ENCODE assay signal across 1 cellular context in the genomic region with DNA sequence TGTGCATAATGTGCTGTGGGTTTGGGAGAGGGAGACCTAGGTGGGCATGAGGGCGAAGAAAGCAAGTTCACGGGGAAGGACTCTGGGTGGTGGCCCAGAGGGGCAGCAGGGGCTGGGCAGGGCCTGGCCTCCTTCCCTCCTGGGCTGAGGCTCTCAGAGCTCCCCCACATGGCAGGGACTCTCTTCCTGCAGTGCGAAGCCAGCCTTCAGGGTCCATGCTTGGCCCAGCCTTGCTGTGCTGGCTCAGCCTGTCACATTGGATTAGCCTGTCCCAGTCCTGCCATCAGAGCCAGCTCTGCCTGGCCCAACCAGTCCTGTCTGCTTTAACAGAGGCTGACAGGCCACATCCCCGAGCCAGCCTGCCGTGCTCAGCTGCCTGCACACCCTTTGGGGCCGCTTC.
TF ChIP-seq lines count a peak whose summit lies in the region.

No MANE protein-coding gene starts in this region.

TF ChIP-seq in WTC11, 78 proteins besides CTCF, POLR2A, EP300 and RAD21 (continued from another document):
- TF ChIP-seq ERG (CRISPR knock-in tag; IDR thresholded peaks at IDR 0.05) (no peak), FOXP1 (CRISPR knock-in tag; IDR thresholded peaks at IDR 0.05; ENCODE audit: borderline replicate concordance) (no peak), GTF2I (CRISPR knock-in tag; conservative IDR thresholded peaks at IDR 0.05) (no peak), ARID4B (CRISPR knock-in tag; IDR thresholded peaks at IDR 0.05; ENCODE audit: borderline replicate concordance) (no peak), IRF1 (CRISPR knock-in tag; IDR thresholded peaks at IDR 0.05) (no peak)
- TF ChIP-seq, protein P1, sequence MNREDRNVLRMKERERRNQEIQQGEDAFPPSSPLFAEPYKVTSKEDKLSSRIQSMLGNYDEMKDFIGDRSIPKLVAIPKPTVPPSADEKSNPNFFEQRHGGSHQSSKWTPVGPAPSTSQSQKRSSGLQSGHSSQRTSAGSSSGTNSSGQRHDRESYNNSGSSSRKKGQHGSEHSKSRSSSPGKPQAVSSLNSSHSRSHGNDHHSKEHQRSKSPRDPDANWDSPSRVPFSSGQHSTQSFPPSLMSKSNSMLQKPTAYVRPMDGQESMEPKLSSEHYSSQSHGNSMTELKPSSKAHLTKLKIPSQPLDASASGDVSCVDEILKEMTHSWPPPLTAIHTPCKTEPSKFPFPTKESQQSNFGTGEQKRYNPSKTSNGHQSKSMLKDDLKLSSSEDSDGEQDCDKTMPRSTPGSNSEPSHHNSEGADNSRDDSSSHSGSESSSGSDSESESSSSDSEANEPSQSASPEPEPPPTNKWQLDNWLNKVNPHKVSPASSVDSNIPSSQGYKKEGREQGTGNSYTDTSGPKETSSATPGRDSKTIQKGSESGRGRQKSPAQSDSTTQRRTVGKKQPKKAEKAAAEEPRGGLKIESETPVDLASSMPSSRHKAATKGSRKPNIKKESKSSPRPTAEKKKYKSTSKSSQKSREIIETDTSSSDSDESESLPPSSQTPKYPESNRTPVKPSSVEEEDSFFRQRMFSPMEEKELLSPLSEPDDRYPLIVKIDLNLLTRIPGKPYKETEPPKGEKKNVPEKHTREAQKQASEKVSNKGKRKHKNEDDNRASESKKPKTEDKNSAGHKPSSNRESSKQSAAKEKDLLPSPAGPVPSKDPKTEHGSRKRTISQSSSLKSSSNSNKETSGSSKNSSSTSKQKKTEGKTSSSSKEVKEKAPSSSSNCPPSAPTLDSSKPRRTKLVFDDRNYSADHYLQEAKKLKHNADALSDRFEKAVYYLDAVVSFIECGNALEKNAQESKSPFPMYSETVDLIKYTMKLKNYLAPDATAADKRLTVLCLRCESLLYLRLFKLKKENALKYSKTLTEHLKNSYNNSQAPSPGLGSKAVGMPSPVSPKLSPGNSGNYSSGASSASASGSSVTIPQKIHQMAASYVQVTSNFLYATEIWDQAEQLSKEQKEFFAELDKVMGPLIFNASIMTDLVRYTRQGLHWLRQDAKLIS (CRISPR knock-in tag; IDR thresholded peaks at IDR 0.05; ENCODE audit: borderline replicate concordance), result no peak
- TF ChIP-seq, protein P2, sequence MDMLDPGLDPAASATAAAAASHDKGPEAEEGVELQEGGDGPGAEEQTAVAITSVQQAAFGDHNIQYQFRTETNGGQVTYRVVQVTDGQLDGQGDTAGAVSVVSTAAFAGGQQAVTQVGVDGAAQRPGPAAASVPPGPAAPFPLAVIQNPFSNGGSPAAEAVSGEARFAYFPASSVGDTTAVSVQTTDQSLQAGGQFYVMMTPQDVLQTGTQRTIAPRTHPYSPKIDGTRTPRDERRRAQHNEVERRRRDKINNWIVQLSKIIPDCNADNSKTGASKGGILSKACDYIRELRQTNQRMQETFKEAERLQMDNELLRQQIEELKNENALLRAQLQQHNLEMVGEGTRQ (CRISPR knock-in tag; IDR thresholded peaks at IDR 0.05), result no peak
